In the genomic region with DNA sequence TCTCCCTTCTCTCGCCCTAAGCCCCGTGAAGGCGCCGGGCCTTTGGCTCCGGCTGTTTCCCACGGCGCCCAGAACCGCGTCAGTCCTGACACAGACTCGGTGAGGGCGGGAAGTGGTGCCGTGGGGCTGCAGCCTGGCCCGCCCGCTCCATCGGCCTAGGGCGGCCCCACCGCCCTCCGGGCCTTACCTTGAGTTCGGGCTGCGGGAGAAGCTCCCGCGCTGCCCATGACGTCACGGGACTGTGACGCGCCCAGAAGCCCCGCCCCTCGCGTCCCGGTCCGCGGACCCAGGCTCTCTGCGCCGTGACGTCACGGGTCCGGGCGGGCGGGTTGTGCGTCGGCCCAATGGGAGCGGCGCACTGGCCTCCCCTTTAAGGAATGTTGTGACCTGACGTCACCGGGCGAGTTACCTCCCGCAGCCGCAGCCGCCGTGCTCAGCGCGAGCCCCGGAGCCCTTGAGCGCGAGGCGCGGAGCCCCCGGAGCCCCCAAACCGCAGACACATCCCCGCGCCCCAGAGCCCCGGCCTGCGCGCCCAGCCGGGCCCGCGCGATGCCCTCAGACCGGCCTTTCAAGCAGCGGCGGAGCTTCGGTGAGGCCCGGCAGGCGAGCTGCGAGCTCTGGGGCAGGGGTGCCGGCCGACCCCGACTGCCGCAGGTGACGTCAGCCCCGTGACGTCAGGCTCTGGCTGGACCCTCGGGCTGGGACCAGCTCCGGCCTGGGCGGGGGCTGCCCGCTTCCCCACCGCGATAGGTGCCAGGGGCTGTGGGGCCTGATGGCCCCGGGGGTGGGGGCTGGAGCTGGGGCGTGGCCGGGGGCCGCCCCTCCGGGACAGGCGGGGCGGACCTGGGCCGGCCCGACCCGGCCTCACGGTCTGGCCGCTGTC, we compare ENCODE assay signal across 8 cellular contexts. TPM values are rescaled to one million over a fixed set of nuclear protein-coding genes. Genes with fewer than 3 reads are reported as not detected.
A peak's percentile ranks its signal among the peaks of the same experiment; 100 is the strongest.
DNase-seq lines count a peak whose midpoint lies in the region; ATAC-seq, FAIRE-seq and TF ChIP-seq lines count a peak whose summit lies in the region.

MAP1LC3A (plus strand) TSS at position 399 of the 883 bp plus-strand sequence; CDS start at position 550, 151 bp downstream.

- FAIRE-seq in HepG2 (lab: Jason Lieb, UNC) = no peak

- H3K36me3 Mint-ChIP-seq in activated CD8-positive, alpha-beta T cell treated with anti-CD3 and anti-CD28 coated beads for 36 hours (ENCODE audit: low read depth) = no peaks in the 10 kb centered on the region

- CTCF ChIA-PET in AG04449 (lab: Yijun Ruan, JAX) (interaction anchor here (0.7 to 3.9 kb wide), 6 partner anchors 18 to 246 kb away, joined by 3 to 25 read pairs (median 6); no protein-coding TSS in a partner anchor), HepG2 (lab: Yijun Ruan, JAX; ENCODE audit: low intra/inter-chr PET ratio, low total read pairs) (no interaction called here)
- CTCF ChIA-PET in activated CD8-positive, alpha-beta T cell treated with anti-CD3 and anti-CD28 coated beads for 36 hours (lab: Charles Lee) = interaction anchor here (0.5 to 1.8 kb wide), 7 partner anchors 14 to 246 kb away, joined by 3 to 9 read pairs (median 3); partner anchors contain the start of gene TP53INP2

- H3K9ac ChIP-seq in HepG2 (ENCODE audit: insufficient read depth, low read depth, low read length) = no peak within 1 kb of the TSS

- peak; percentile 90 for ATAC-seq in activated CD8-positive, alpha-beta T cell treated with anti-CD3 and anti-CD28 coated beads for 36 hours
- ATAC-seq in HepG2 = no peak

- H3K9me3 ChIP-seq in HepG2 (ENCODE audit: low read length) = no peaks in the 10 kb centered on the region

- no TSS peak for BruUV-seq in HepG2 (replicated peaks; lab: Mats Ljungman, UMichigan)

- H3K27ac ChIP-seq in dorsolateral prefrontal cortex = peak within 1 kb of the TSS; percentile 64 to 99 (median 95)
- no peak within 1 kb of the TSS for H3K27ac ChIP-seq in HepG2 (ENCODE audit: extremely low read length, insufficient read depth, low read length)

- TF ChIP-seq EP300 in HepG2 (IDR thresholded peaks at IDR 0.05; ENCODE audit: low read depth in 2 of 2, low read length in 2 of 2) = no peak
- no peak for TF ChIP-seq EP300 in HepG2 (CRISPR knock-in tag; IDR thresholded peaks at IDR 0.05; ENCODE audit: borderline replicate concordance)

- 98% methylated on average over 91 of the region's 100 CpGs for WGBS in HepG2 (ENCODE audit: low lambda C conversion rate)

- peak within 1 kb of the TSS; percentile 79 for H3K4me3 Mint-ChIP-seq in activated CD8-positive, alpha-beta T cell treated with anti-CD3 and anti-CD28 coated beads for 36 hours

- peak; percentile 69 for DNase-seq in AG04449 (ENCODE audit: low read depth, low spot score)
- peak; percentile 71 for DNase-seq in GM19240 (ENCODE audit: insufficient read length, low spot score)
- DNase-seq in NCI-H1105 treated with DMSO at 0.1 percent for 48 hours (lab: John Stamatoyannopoulos, UW) = peak; percentile 84
- peak; percentile 91 for DNase-seq in activated CD8-positive, alpha-beta T cell treated with anti-CD3 and anti-CD28 coated beads for 36 hours
- DNase-seq in dorsolateral prefrontal cortex = peak; percentile 89 to 99 (median 96)
- no peak for DNase-seq in HepG2 (ENCODE audit: low spot score)
- DNase-seq in stimulated activated CD4-positive, alpha-beta T cell treated with anti-CD3 and anti-CD28 coated beads, Interleukin-1b, Interleukin-23, amount 100 ng/mL, for 48 hours = peak; percentile 92
- DNase-seq in GF-D8 (lab: John Stamatoyannopoulos, UW) = no peak

- H3K79me2 ChIP-seq in HepG2 (ENCODE audit: insufficient read depth, low read length) = no peaks in the 10 kb centered on the region

- no peak within 1 kb of the TSS for H2AFZ ChIP-seq in HepG2 (ENCODE audit: low read length)

- H3K27me3 ChIP-seq in dorsolateral prefrontal cortex (no peaks in the 10 kb centered on the region), HepG2 (ENCODE audit: control insufficient read depth in 1 of 2, insufficient read depth in 2 of 2, low read length in 2 of 2) (no peaks in the 10 kb centered on the region)

- TF ChIP-seq POLR2A in HepG2 (IDR thresholded peaks at IDR 0.05; ENCODE audit: insufficient read depth in 1 of 2, low read depth in 2 of 2, low read length in 2 of 2) = no peak

- H4K20me1 ChIP-seq in HepG2 (ENCODE audit: insufficient read depth, low read length) = no peaks in the 10 kb centered on the region

- no peak within 1 kb of the TSS for H3K4me2 ChIP-seq in HepG2 (ENCODE audit: low read depth, low read length)

- POLR2A ChIA-PET in AG04449 (lab: Yijun Ruan, JAX) = interaction anchor here (1.1 to 1.2 kb wide), 2 partner anchors 13 to 145 kb away, joined by 3 to 5 read pairs; partner anchors contain the start of gene TP53INP2
- POLR2A ChIA-PET in activated CD8-positive, alpha-beta T cell treated with anti-CD3 and anti-CD28 coated beads for 36 hours (lab: Charles Lee) = interaction anchor here (0.7 to 2.0 kb wide), 4 partner anchors 10 to 147 kb away, joined by 3 to 9 read pairs (median 6); no protein-coding TSS in a partner anchor
- POLR2A ChIA-PET in HepG2 (lab: Yijun Ruan, JAX) = no interaction called here

- no peaks in the 10 kb centered on the region for H3K27me3 Mint-ChIP-seq in activated CD8-positive, alpha-beta T cell treated with anti-CD3 and anti-CD28 coated beads for 36 hours

- TF ChIP-seq CTCF in AG04449 (IDR thresholded peaks at IDR 0.05; ENCODE audit: insufficient read depth, low read length, missing control alignments) = no peak
- no peak for TF ChIP-seq CTCF in activated CD8-positive, alpha-beta T cell treated with anti-CD3 and anti-CD28 coated beads for 36 hours (IDR thresholded peaks at IDR 0.05)
- peak in 1 of 56 donors; percentile 17 for TF ChIP-seq CTCF in dorsolateral prefrontal cortex (IDR thresholded peaks at IDR 0.05 in 54 of 56, conservative IDR thresholded peaks at IDR 0.05 in 2 of 56; ENCODE audit: low read depth in 1 of 56, partially characterized antibody in 56 of 56)
- no peak for TF ChIP-seq CTCF in HepG2 (CRISPR knock-in tag; IDR thresholded peaks at IDR 0.05)

- no peaks in the 10 kb centered on the region for H3K9me3 Mint-ChIP-seq in activated CD8-positive, alpha-beta T cell treated with anti-CD3 and anti-CD28 coated beads for 36 hours

- H3K4me1 ChIP-seq in HepG2 (ENCODE audit: insufficient read depth, low read length) = peaks cover 6% of the 10 kb centered on the region

- no peak for TF ChIP-seq RAD21 in HepG2 (CRISPR knock-in tag; IDR thresholded peaks at IDR 0.05)

- peaks cover 11% of the 10 kb centered on the region for H3K4me1 Mint-ChIP-seq in activated CD8-positive, alpha-beta T cell treated with anti-CD3 and anti-CD28 coated beads for 36 hours (ENCODE audit: low read depth)

- in situ Hi-C loops in HepG2 (cut with HindIII; ENCODE audit: extremely low pct_ligation_motif_present, low pct_unique_long_range_greater_than_20kb) = no loop called here

- peak within 1 kb of the TSS; percentile 71 for H3K4me3 ChIP-seq in AG04449 (ENCODE audit: low read depth, low read length)
- H3K4me3 ChIP-seq in dorsolateral prefrontal cortex = peak within 1 kb of the TSS; percentile 65 to 96 (median 87)
- H3K4me3 ChIP-seq in HepG2 (replicated peaks in 1 of 3; ENCODE audit: insufficient read depth in 1 of 3, low read depth in 2 of 3, low read length in 3 of 3) = no peak within 1 kb of the TSS

- peaks cover 15 to 18% of the 10 kb centered on the region in 2 experiments; a peak in 4 of 5 replicates for H3K36me3 ChIP-seq in HepG2 (replicated peaks in 1 of 2; ENCODE audit: control insufficient read depth in 1 of 2, insufficient read depth in 2 of 2, low read length in 2 of 2)

- H3K27ac Mint-ChIP-seq in activated CD8-positive, alpha-beta T cell treated with anti-CD3 and anti-CD28 coated beads for 36 hours = peak within 1 kb of the TSS; percentile 90

- intact Hi-C loops in activated CD8-positive, alpha-beta T cell treated with anti-CD3 and anti-CD28 coated beads for 36 hours (cut with micrococcal nuclease) = no loop called here
- intact Hi-C loops in dorsolateral prefrontal cortex (cut with DNase I) = no loop called here
- intact Hi-C loops in HepG2 (cut with micrococcal nuclease; ENCODE audit: unreplicated experiment) = no loop called here

TF ChIP-seq in HepG2, 621 proteins besides CTCF, POLR2A, EP300 and RAD21 (continues in another document):
- TF ChIP-seq ZNF496 (CRISPR knock-in tag; IDR thresholded peaks at IDR 0.05; ENCODE audit: insufficient replicate concordance) = no peak
- 0 out of 2 replicates have a peak, but pooled peaks have one; percentile 34 for TF ChIP-seq HOXA3 (CRISPR knock-in tag; IDR thresholded peaks at IDR 0.05)
- no peak for TF ChIP-seq SNRNP70 (IDR thresholded peaks at IDR 0.05; ENCODE audit: low read depth, low read length)
- no peak for TF ChIP-seq ZNF10 (CRISPR knock-in tag; IDR thresholded peaks at IDR 0.05; ENCODE audit: borderline replicate concordance, low read depth)
- TF ChIP-seq KDM2A (CRISPR knock-in tag; IDR thresholded peaks at IDR 0.05; ENCODE audit: borderline replicate concordance, low read depth) = no peak

RNA-seq across cellular contexts. Expression of gene MAP1LC3A, which starts in this region (rescaled TPM):
- total RNA-seq in activated CD8-positive, alpha-beta T cell treated with anti-CD3 and anti-CD28 coated beads for 36 hours = 1 to 10 TPM in 1 of 2 experiments, under 1 TPM in 1; 0.92 to 1.0 TPM
- total RNA-seq in dorsolateral prefrontal cortex = 100 to 1,000 TPM in 118 of 120 experiments, 10 to 100 TPM in 2; 86.9 to 270 (median 160) TPM
- not detected in 2 replicates for total RNA-seq in HepG2 (2016; rRNA removed; fragmentation: Illumina TruSeq; extraction: Trizol)
- total RNA-seq in HepG2 (2016; cell fraction: cytosol; rRNA removed; fragmentation: Illumina TruSeq; extraction: Trizol; ENCODE audit: low read depth) = not detected in 2 replicates
- not detected in 2 replicates for total RNA-seq in HepG2 (2016; cell fraction: insoluble cytoplasmic fraction; rRNA removed; fragmentation: Illumina TruSeq; extraction: Trizol)
- total RNA-seq in HepG2 (2016; cell fraction: membrane; rRNA removed; fragmentation: Illumina TruSeq; extraction: Trizol) = not detected in 2 replicates
- not detected in 2 replicates for total RNA-seq in HepG2 (2016; cell fraction: nucleus; rRNA removed; fragmentation: Illumina TruSeq; extraction: Trizol)
- polyA plus RNA-seq in HepG2 (2011; rRNA removed) = not detected in 2 replicates
- not detected in 2 replicates for polyA plus RNA-seq in HepG2 (2011; cell fraction: cytosol; rRNA removed)
- 0.17 TPM in 1 of 2 replicates, not detected in the other for polyA plus RNA-seq in HepG2 (2011; cell fraction: nucleus; rRNA removed)
- not detected in 2 replicates for polyA plus RNA-seq in HepG2 (2012)
- not detected in 2 replicates for polyA plus RNA-seq in HepG2 (2016; cell fraction: cytosol; fragmentation: Illumina TruSeq; extraction: Trizol; ENCODE audit: low read depth)
- polyA plus RNA-seq in HepG2 (2016; cell fraction: insoluble cytoplasmic fraction; fragmentation: Illumina TruSeq; extraction: Trizol; ENCODE audit: low read depth) = not detected in 2 replicates
- polyA plus RNA-seq in HepG2 (2016; cell fraction: membrane; fragmentation: Illumina TruSeq; extraction: Trizol; ENCODE audit: low read depth) = not detected in 2 replicates
- polyA plus RNA-seq in HepG2 (2016; cell fraction: nucleus; fragmentation: Illumina TruSeq; extraction: Trizol; ENCODE audit: insufficient read depth, low read depth) = not detected in 2 replicates
- not detected in 2 replicates for polyA minus RNA-seq in HepG2 (2011; rRNA and poly(A)+ RNA removed; ENCODE audit: low replicate concordance)
- polyA minus RNA-seq in HepG2 (2011; cell fraction: cytosol; rRNA and poly(A)+ RNA removed) = not detected in 2 replicates
- not detected in 2 replicates for polyA minus RNA-seq in HepG2 (2011; cell fraction: nucleus; rRNA and poly(A)+ RNA removed)

Comparison
In these comparisons a context has a peak if more than half of its experiments do, and no peak if none do; other contexts are left out.
1. RNA of gene MAP1LC3A (total RNA-seq): 86.9 to 270 TPM in dorsolateral prefrontal cortex; 0.92 to 1.0 TPM in activated CD8-positive, alpha-beta T cell treated with anti-CD3 and anti-CD28 coated beads for 36 hours and not detected in HepG2; every median in the first group is over 10 times any median in the second.
2. DNase-seq: peak in AG04449 (single experiment), GM19240 (single experiment), NCI-H1105 treated with DMSO at 0.1 percent for 48 hours (single experiment), activated CD8-positive, alpha-beta T cell treated with anti-CD3 and anti-CD28 coated beads for 36 hours (single experiment), dorsolateral prefrontal cortex (10 of 10) and stimulated activated CD4-positive, alpha-beta T cell treated with anti-CD3 and anti-CD28 coated beads, Interleukin-1b, Interleukin-23, amount 100 ng/mL, for 48 hours (single experiment); none in HepG2 (single experiment) and GF-D8 (single experiment).
3. H3K4me3 ChIP-seq: peak in AG04449 (single experiment) and dorsolateral prefrontal cortex (59 of 59); none in HepG2 (0 of 3).